Comparison of ENCODE assay signal across 31 cellular contexts in the genomic region with DNA sequence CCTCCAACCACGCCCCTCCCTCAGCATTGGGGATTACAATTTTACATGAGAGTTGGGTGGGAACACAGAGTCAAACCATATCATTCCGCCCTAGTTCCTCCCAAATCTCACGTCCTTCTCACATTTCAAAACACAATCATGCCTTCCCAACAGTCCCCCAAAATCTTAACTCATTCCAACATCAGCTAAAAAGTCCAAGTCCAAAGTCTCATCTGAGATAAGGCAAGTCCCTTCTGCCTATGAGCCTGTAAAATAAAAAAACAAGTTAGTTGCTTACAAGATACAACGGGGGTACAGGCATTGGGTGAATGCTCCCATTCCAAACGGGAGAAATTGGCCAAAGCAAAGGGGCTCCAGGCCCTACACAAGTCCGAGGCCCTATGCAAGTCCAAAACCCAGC.
"Had no signal": no experiment of that assay in that cellular context is flagged by ENCODE, and none has a peak within 500 bp of the region (broad histone marks: within the 10 kb centered on the region; RNA-seq: fewer than 3 reads in every experiment).

No MANE protein-coding gene starts in this region.

- H3K9me3 ChIP-seq: adrenal gland, body of pancreas, breast epithelium had no signal

- H3K36me3 ChIP-seq: adrenal gland, brain microvascular endothelial cell, breast epithelium had no signal

- H3K4me3 ChIP-seq: adrenal gland, body of pancreas, breast epithelium had no signal

- H3K4me1 ChIP-seq: adrenal gland, breast epithelium had no signal

- ATAC-seq: activated CD8-positive, alpha-beta T cell treated with anti-CD3 and anti-CD28 coated beads for 36 hours; activated naive CD4-positive, alpha-beta T cell treated with anti-CD3 and anti-CD28 coated beads, Interleukin-2, amount 50 U/mL, for 72 hours; activated T-cell treated with anti-CD3 and anti-CD28 coated beads, Interleukin-2, amount 50 U/mL, for 4 hours; activated T-cell treated with anti-CD3 and anti-CD28 coated beads, Interleukin-2, amount 50 U/mL, for 72 hours; activated T-helper 17 cell treated with anti-CD3 and anti-CD28 coated beads, Interleukin-2, amount 50 U/mL, for 72 hours; body of pancreas had no signal

- H3K27ac ChIP-seq: adrenal gland, body of pancreas, brain microvascular endothelial cell, breast epithelium, VCaP had no signal

- H3K27me3 ChIP-seq: adrenal gland, body of pancreas, brain microvascular endothelial cell, breast epithelium had no signal

- DNase-seq: activated B cell treated with CpG ODN at 0.5 μM for 24 hours; activated CD4-positive, alpha-beta memory T cell treated with anti-CD3 and anti-CD28 coated beads for 36 hours; activated CD4-positive, alpha-beta T cell treated with anti-CD3 and anti-CD28 coated beads for 4 hours; activated CD4-positive, alpha-beta T cell treated with anti-CD3 and anti-CD28 coated beads, Interleukin-2, amount 10 ng/mL, durations not matched to agents 24 days and 14 days; activated CD4-positive, alpha-beta T cell treated with anti-CD3 and anti-CD28 coated beads, Interleukin-2, amount 50 U/mL, for 1 hour; activated CD4-positive, alpha-beta T cell treated with anti-CD3 and anti-CD28 coated beads, Interleukin-2, amount 50 U/mL, for 4 hours; activated CD4-positive, CD25-positive, alpha-beta regulatory T cell treated with anti-CD3 and anti-CD28 coated beads, Interleukin-2, amount 50 U/mL, for 72 hours; activated CD8-positive, alpha-beta memory T cell treated with anti-CD3 and anti-CD28 coated beads, Interleukin-2, amount 50 U/mL, for 4 hours; activated CD8-positive, alpha-beta T cell treated with anti-CD3 and anti-CD28 coated beads for 36 hours; activated effector memory CD4-positive, alpha-beta T cell treated with anti-CD3 and anti-CD28 coated beads, Interleukin-2, amount 50 U/mL, for 16 hours; activated gamma-delta T cell treated with Interleukin-2 at 50 U/mL for 16 hours; activated naive CD4-positive, alpha-beta T cell; activated naive CD4-positive, alpha-beta T cell treated with anti-CD3 and anti-CD28 coated beads for 36 hours; activated naive CD4-positive, alpha-beta T cell treated with anti-CD3 and anti-CD28 coated beads, Interleukin-2, amount 50 U/mL, for 16 hours; activated naive CD8-positive, alpha-beta T cell treated with anti-CD3 and anti-CD28 coated beads for 36 hours; activated T-cell treated with anti-CD3 and anti-CD28 coated beads for 4 hours; activated T-cell treated with anti-CD3 and anti-CD28 coated beads, Interleukin-2, amount 50 U/mL, for 1 hour; activated T-cell treated with anti-CD3 and anti-CD28 coated beads, Interleukin-2, amount 50 U/mL, for 4 hours; activated T-cell treated with anti-CD3 and anti-CD28 coated beads, Interleukin-2, amount 50 U/mL, for 72 hours; adrenal gland; amniotic stem cell; aorta; body of pancreas; brain microvascular endothelial cell; central memory CD4-positive, alpha-beta T cell; T-helper 2 cell; T-helper 9 cell had no signal
